8 cellular contexts compared by ENCODE assay signal in genomic region chr22:23233746-23234408, GRCh38. TPM values are rescaled to one million over a fixed set of nuclear protein-coding genes. Genes with fewer than 3 reads are reported as not detected.
DNase-seq lines count a peak whose midpoint lies in the region; ATAC-seq, FAIRE-seq and TF ChIP-seq lines count a peak whose summit lies in the region.

No MANE protein-coding gene starts in this region.

- RAD21 ChIA-PET in GM12878 (lab: Charles Lee; ENCODE audit: unreplicated experiment), result no interaction called here

- no peak for FAIRE-seq in GM12878 (lab: Jason Lieb, UNC)

- WGBS in GM12878 (ENCODE audit: insufficient coverage, insufficient replicate concordance, low lambda C conversion rate, missing lambda C conversion rate), result 67% methylated on average over 9 of the region's 10 CpGs
- 81 to 82% methylated on average over 10 of the region's 10 CpGs for WGBS in aorta, 2 donors

- no peak for TF ChIP-seq EP300 in GM12878 (IDR thresholded peaks at IDR 0.05; ENCODE audit: borderline replicate concordance in 1 of 2, control insufficient read depth in 1 of 2, low read depth in 2 of 2, low read length in 2 of 2)

- H3K9me3 ChIP-seq in GM12878 (replicated peaks; ENCODE audit: control insufficient read depth, insufficient read depth, low read length) (peaks cover 4% of the 10 kb centered on the region; the same call in 2 of the 3 replicates), aorta (ENCODE audit: control insufficient read depth, low read length) (no peaks in the 10 kb centered on the region)

- H3K27me3 Mint-ChIP-seq in naive thymus-derived CD8-positive, alpha-beta T cell, result no peaks in the 10 kb centered on the region

- H3K4me1 Mint-ChIP-seq in naive thymus-derived CD8-positive, alpha-beta T cell, result peaks cover 36 to 75% (median 66%) of the 10 kb centered on the region in 4 donors

- peak; percentile 29 for DNase-seq in stimulated activated naive CD4-positive, alpha-beta T cell treated with Interleukin-2 at 50 U/mL for 16 hours (lab: John Stamatoyannopoulos, UW)
- no peak for DNase-seq in stimulated activated naive CD4-positive, alpha-beta T cell (lab: John Stamatoyannopoulos, UW)
- DNase-seq in GM12878 (ENCODE audit: low read depth, low spot score) (no peak), aorta (peak; percentile 56 to 87), NCI-H446 (lab: John Stamatoyannopoulos, UW) (no peak)
- DNase-seq in naive thymus-derived CD8-positive, alpha-beta T cell, result no peak

- H3K79me2 ChIP-seq in GM12878 (ENCODE audit: control insufficient read depth, insufficient read depth, low read length), result peaks cover 16% of the 10 kb centered on the region

- POLR2A ChIA-PET in GM12878 (lab: Charles Lee), result interaction anchor here (0.6 to 0.7 kb wide), 2 partner anchors 86 to 874 kb away, joined by 3 read pairs; no protein-coding TSS in a partner anchor
- POLR2A ChIA-PET in naive thymus-derived CD8-positive, alpha-beta T cell (lab: Charles Lee), result no interaction called here

- H2AFZ ChIP-seq in GM12878 (ENCODE audit: control insufficient read depth, low read depth, low read length), result no peak overlapping the region

- peaks cover 2 to 16% (median 5%) of the 10 kb centered on the region in 9 donors for H3K9me3 Mint-ChIP-seq in naive thymus-derived CD8-positive, alpha-beta T cell

- no peak for TF ChIP-seq CTCF in GM12878 (IDR thresholded peaks at IDR 0.05 in 2 of 3, conservative IDR thresholded peaks at IDR 0.05 in 1 of 3; ENCODE audit: control insufficient read depth in 2 of 3, extremely low read depth in 1 of 3, insufficient read depth in 1 of 3, low read depth in 3 of 3, low read length in 3 of 3)

- H4K20me1 ChIP-seq in GM12878 (ENCODE audit: control insufficient read depth, insufficient read depth), result no peaks in the 10 kb centered on the region

- peak overlapping the region in 9 of 10 donors; percentile 5 to 91 (median 79) for H3K27ac Mint-ChIP-seq in naive thymus-derived CD8-positive, alpha-beta T cell

- H3K27ac ChIP-seq in GM12878 (ENCODE audit: control insufficient read depth, insufficient read depth), result no peak overlapping the region
- no peak overlapping the region for H3K27ac ChIP-seq in aorta (ENCODE audit: low read depth in 1 of 2, low read length in 2 of 2)

- CTCF ChIA-PET in GM12878 (lab: Yijun Ruan, JAX), result interaction anchor here (0.7 to 1.4 kb wide), 4 partner anchors 13 to 274 kb away, joined by 3 to 5 read pairs (median 4); partner anchors contain the start of gene BCR

- peak overlapping the region in 2 of 10 donors; percentile 20 to 42 for H3K4me3 Mint-ChIP-seq in naive thymus-derived CD8-positive, alpha-beta T cell

- H3K4me3 ChIP-seq in GM12878 (no peak overlapping the region), aorta (ENCODE audit: low read length in 2 of 2) (no peak overlapping the region)

- no peak overlapping the region for H3K9ac ChIP-seq in GM12878 (ENCODE audit: control insufficient read depth, insufficient read depth, low read length)

- ATAC-seq in GM12878 (no peak), aorta (ENCODE audit: low FRiP score) (no peak), GM21737 (IDR thresholded peaks at IDR 0.05; ENCODE audit: unreplicated experiment) (no peak), GM21619 (IDR thresholded peaks at IDR 0.05; ENCODE audit: unreplicated experiment) (no peak)
- no peak for ATAC-seq in naive thymus-derived CD8-positive, alpha-beta T cell

- H3K36me3 ChIP-seq in GM12878 (ENCODE audit: control insufficient read depth in 2 of 2, insufficient read depth in 2 of 2, low read length in 1 of 2), result peaks cover 0 to 3% of the 10 kb centered on the region in 2 experiments; a peak in 2 of 4 replicates
- no peaks in the 10 kb centered on the region for H3K36me3 ChIP-seq in aorta (ENCODE audit: control insufficient read depth in 1 of 2, insufficient read depth in 2 of 2, low read length in 1 of 2)

- no peak overlapping the region for H3K4me2 ChIP-seq in GM12878 (ENCODE audit: control insufficient read depth, insufficient read depth)

- H3K27me3 ChIP-seq in GM12878 (replicated peaks in 1 of 2; ENCODE audit: control insufficient read depth in 2 of 2, insufficient read depth in 2 of 2, low read length in 1 of 2) (no peaks in the 10 kb centered on the region), aorta (ENCODE audit: control insufficient read depth in 1 of 2, insufficient read depth in 2 of 2, low read length in 1 of 2) (no peaks in the 10 kb centered on the region)

- intact Hi-C loops in GM12878 (cut with micrococcal nuclease; ENCODE audit: unreplicated experiment) (no loop called here), aorta (cut with DNase I) (no loop called here)

- no peak for TF ChIP-seq RAD21 in GM12878 (IDR thresholded peaks at IDR 0.05; ENCODE audit: insufficient read depth, low read depth, low read length)

- in situ Hi-C loops in GM12878 (cut with MboI), result no loop called here

- TF ChIP-seq POLR2A in GM12878 (IDR thresholded peaks at IDR 0.05; ENCODE audit: low read depth, low read length), result no peak

- SMC1A ChIA-PET in GM12878 (lab: Charles Lee; ENCODE audit: uncharacterized antibody, unreplicated experiment), result no interaction called here

- H3K36me3 Mint-ChIP-seq in naive thymus-derived CD8-positive, alpha-beta T cell, result peaks cover 9 to 18% (median 12%) of the 10 kb centered on the region in 3 donors

- no TSS peak for BruUV-seq in GM12878 (replicated peaks; lab: Mats Ljungman, UMichigan)

- H3K4me1 ChIP-seq in GM12878 (ENCODE audit: control insufficient read depth, insufficient read depth, low read length) (peaks cover 16% of the 10 kb centered on the region), aorta (ENCODE audit: control insufficient read depth in 1 of 2, insufficient read depth in 2 of 2, low read length in 2 of 2) (no peaks in the 10 kb centered on the region)

TF ChIP-seq in GM12878, 131 proteins besides CTCF, POLR2A, EP300 and RAD21 (continues in another document):
- TF ChIP-seq, protein P1, sequence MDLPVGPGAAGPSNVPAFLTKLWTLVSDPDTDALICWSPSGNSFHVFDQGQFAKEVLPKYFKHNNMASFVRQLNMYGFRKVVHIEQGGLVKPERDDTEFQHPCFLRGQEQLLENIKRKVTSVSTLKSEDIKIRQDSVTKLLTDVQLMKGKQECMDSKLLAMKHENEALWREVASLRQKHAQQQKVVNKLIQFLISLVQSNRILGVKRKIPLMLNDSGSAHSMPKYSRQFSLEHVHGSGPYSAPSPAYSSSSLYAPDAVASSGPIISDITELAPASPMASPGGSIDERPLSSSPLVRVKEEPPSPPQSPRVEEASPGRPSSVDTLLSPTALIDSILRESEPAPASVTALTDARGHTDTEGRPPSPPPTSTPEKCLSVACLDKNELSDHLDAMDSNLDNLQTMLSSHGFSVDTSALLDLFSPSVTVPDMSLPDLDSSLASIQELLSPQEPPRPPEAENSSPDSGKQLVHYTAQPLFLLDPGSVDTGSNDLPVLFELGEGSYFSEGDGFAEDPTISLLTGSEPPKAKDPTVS (IDR thresholded peaks at IDR 0.05; ENCODE audit: low read depth, low read length), result no peak
- TF ChIP-seq JUNB (IDR thresholded peaks at IDR 0.05), result peak; percentile 44
- TF ChIP-seq SP1 (IDR thresholded peaks at IDR 0.05; ENCODE audit: low read depth, low read length), result no peak
- no peak for TF ChIP-seq NR2C1 (IDR thresholded peaks at IDR 0.05)
- TF ChIP-seq EED (IDR thresholded peaks at IDR 0.05; ENCODE audit: low read depth), result no peak
- peak; percentile 40; the same call in 1 of the 2 replicates for TF ChIP-seq RUNX3 (IDR thresholded peaks at IDR 0.05; ENCODE audit: low read length)
- no peak for TF ChIP-seq PAX8 (IDR thresholded peaks at IDR 0.05)
- peak; percentile 8; the same call in 1 of the 2 replicates for TF ChIP-seq CREM (IDR thresholded peaks at IDR 0.05; ENCODE audit: low read depth)
- no peak for TF ChIP-seq SREBF1 (IDR thresholded peaks at IDR 0.05; ENCODE audit: low read length)
- no peak for TF ChIP-seq ETV6 (conservative IDR thresholded peaks at IDR 0.05 in 1 of 2, IDR thresholded peaks at IDR 0.05 in 1 of 2; ENCODE audit: borderline replicate concordance in 1 of 2, low read depth in 1 of 2)
- no peak for TF ChIP-seq SRF (IDR thresholded peaks at IDR 0.05; ENCODE audit: low read depth in 2 of 2, low read length in 2 of 2)

RNA-seq across cellular contexts. Expression of gene BCR, which starts 53.6 kb away (rescaled TPM):
- total RNA-seq in GM12878 (2013; cell fraction: nucleolus; rRNA removed), result 63.5 and 77.1 TPM in 2 replicates
- total RNA-seq in GM12878 (2014; rRNA removed) (34.0 and 36.3 TPM in 2 replicates), GM12878 (2014; rRNA removed; fragmentation: Illumina TruSeq; extraction: Trizol) (28.5 and 30.3 TPM in 2 replicates), GM12878 (2021) (62.8 and 64.7 TPM in 2 replicates), aorta (100 to 1,000 TPM; 113 to 120 TPM)
- 6.2 TPM for polyA plus RNA-seq in GM12878 (2011; ENCODE audit: low read depth)
- polyA plus RNA-seq in GM12878 (2011; rRNA removed) (10.6 and 25.8 TPM in 2 replicates), GM12878 (2014; fragmentation: Illumina TruSeq; extraction: Trizol) (5.5 and 16.4 TPM in 2 replicates), GM12878 (2014; fragmentation: Nextera tagmentation; extraction: Ambion mirVana) (1 to 10 TPM; 1.7 to 2.9 TPM), GM12878 (2014; rRNA removed) (20.3 and 27.8 TPM in 2 replicates), GM12878 (2016; fragmentation: Nextera tagmentation; extraction: Ambion mirVana) (1 to 10 TPM; 6.2 to 7.6 TPM), aorta (10 to 100 TPM in 1 of 2 donors, 1 to 10 TPM in 1; 5.3 to 30.1 TPM)
- 55.5 and 66.6 TPM in 2 replicates for polyA plus RNA-seq in GM12878 (2011; cell fraction: cytosol; rRNA removed)
- polyA plus RNA-seq in GM12878 (2011; cell fraction: nucleus; rRNA removed), result 59.8 and 97.2 TPM in 2 replicates
- 19.5 and 28.5 TPM in 2 replicates for polyA plus RNA-seq in GM12878 (2012)
- 75.9 and 87.4 TPM in 2 replicates for polyA minus RNA-seq in GM12878 (2011; rRNA and poly(A)+ RNA removed)
- polyA minus RNA-seq in GM12878 (2011; cell fraction: cytosol; rRNA and poly(A)+ RNA removed), result 45.1 and 50.0 TPM in 2 replicates
- polyA minus RNA-seq in GM12878 (2011; cell fraction: nucleus; rRNA and poly(A)+ RNA removed), result 18.7 and 45.2 TPM in 2 replicates
- total RNA-seq in naive thymus-derived CD8-positive, alpha-beta T cell, result 10 to 100 TPM; 72.1 to 76.9 TPM
- polyA plus RNA-seq in naive thymus-derived CD8-positive, alpha-beta T cell, result 10 to 100 TPM in 1 of 3 donors, 1 to 10 TPM in 2; 3.8 to 18.3 (median 5.6) TPM

Comparison
In these comparisons a context has a peak if more than half of its experiments do, and no peak if none do; other contexts are left out.
1. DNase-seq: peak in stimulated activated naive CD4-positive, alpha-beta T cell treated with Interleukin-2 at 50 U/mL for 16 hours (single experiment) and aorta (2 of 2); none in stimulated activated naive CD4-positive, alpha-beta T cell (0 of 6), GM12878 (single experiment), naive thymus-derived CD8-positive, alpha-beta T cell (0 of 10) and NCI-H446 (0 of 2).